18 cellular contexts compared by ENCODE assay signal in genomic region chr6:155647354-155647753, GRCh38.
DNase-seq lines count a peak whose midpoint lies in the region; TF ChIP-seq lines count a peak whose summit lies in the region.
"Had no signal": no experiment of that assay in that cellular context is flagged by ENCODE, and none has a peak within 500 bp of the region (broad histone marks: within the 10 kb centered on the region; RNA-seq: fewer than 3 reads in every experiment).

No MANE protein-coding gene starts in this region.

- H3K4me3 ChIP-seq in adipocyte (ENCODE audit: low read length) = no peak overlapping the region
- no peak overlapping the region for H3K4me3 ChIP-seq in fibroblast of pulmonary artery (replicated peaks; ENCODE audit: low read depth, low read length)
- H3K4me3 ChIP-seq in osteoblast (ENCODE audit: insufficient read depth, low read length) = no peak overlapping the region
- H3K4me3 ChIP-seq: BLaER1 had no signal

- H2AFZ ChIP-seq in osteoblast (ENCODE audit: low read length) = peak overlapping the region; percentile 41

- no peaks in the 10 kb centered on the region for H3K4me1 ChIP-seq in adipocyte (ENCODE audit: control insufficient read depth, insufficient read depth, low read length)
- peaks cover 22% of the 10 kb centered on the region for H3K4me1 ChIP-seq in osteoblast (ENCODE audit: insufficient read depth, low read length)

- peaks cover 2% of the 10 kb centered on the region for H3K9me3 ChIP-seq in adipocyte (ENCODE audit: control insufficient read depth, low read length)
- H3K9me3 ChIP-seq in osteoblast (ENCODE audit: low read depth, low read length) = no peaks in the 10 kb centered on the region

- H4K20me1 ChIP-seq in osteoblast (ENCODE audit: insufficient read depth, low read length) = no peaks in the 10 kb centered on the region
- H4K20me1 ChIP-seq: BLaER1 had no signal

- peak; percentile 3 for DNase-seq in NCI-H748 (lab: John Stamatoyannopoulos, UW; ENCODE audit: unreplicated experiment)
- no peak for DNase-seq in NCI-H748 treated with DMSO at 0.1 percent for 48 hours (lab: John Stamatoyannopoulos, UW)
- peak; percentile 6 for DNase-seq in adipocyte (ENCODE audit: low read depth)
- DNase-seq in fibroblast of pulmonary artery (ENCODE audit: low read depth) = peak; percentile 26
- no peak for DNase-seq in osteoblast (ENCODE audit: insufficient read length, low spot score, missing footprints)
- no peak for DNase-seq in NCI-H2081 treated with DMSO at 0.1 percent for 48 hours (lab: John Stamatoyannopoulos, UW)
- DNase-seq in Kasumi-1 (lab: John Stamatoyannopoulos, UW) = no peak
- DNase-seq in NAMALWA (ENCODE audit: low spot score) = no peak
- DNase-seq: CD8-positive, alpha-beta T cell; DMS79 treated with DMSO at 0.1 percent for 48 hours; NCI-H187; NCI-H345; NCI-H526 treated with DMSO at 0.1 percent for 48 hours; NK-92 treated with Interleukin-12 subunit alpha and Interleukin-12 subunit beta, amount 100 ng/mL, for 24 hours; OCI-M1 had no signal

- no peak overlapping the region for H3K9ac ChIP-seq in adipocyte (ENCODE audit: low read length)
- H3K9ac ChIP-seq: BLaER1 had no signal

- TF ChIP-seq CTCF in fibroblast of pulmonary artery (IDR thresholded peaks at IDR 0.05; ENCODE audit: low read length, missing control alignments) (no peak), osteoblast (IDR thresholded peaks at IDR 0.05; ENCODE audit: extremely low read depth, low read depth, low read length) (no peak)

- H3K4me2 ChIP-seq in osteoblast (ENCODE audit: insufficient read depth, low read length) = peak overlapping the region; percentile 28
- H3K4me2 ChIP-seq: BLaER1 had no signal

- no peaks in the 10 kb centered on the region for H3K79me2 ChIP-seq in osteoblast (ENCODE audit: insufficient read depth, low read length)

- no peak overlapping the region for H3K27ac ChIP-seq in osteoblast (ENCODE audit: low read depth, low read length)
- H3K27ac ChIP-seq: 22Rv1, BLaER1, RWPE1 had no signal

- H3K27me3 ChIP-seq in adipocyte (replicated peaks; ENCODE audit: control insufficient read depth, insufficient read depth, low read length) (no peaks in the 10 kb centered on the region), osteoblast (ENCODE audit: insufficient read depth, low read length) (no peaks in the 10 kb centered on the region)
- H3K27me3 ChIP-seq: BLaER1 had no signal

- H3K36me3 ChIP-seq in adipocyte (ENCODE audit: control insufficient read depth, insufficient read depth, low read length, severe bottlenecking) (no peaks in the 10 kb centered on the region), osteoblast (ENCODE audit: insufficient read depth, low read length) (no peaks in the 10 kb centered on the region)
- H3K36me3 ChIP-seq: BLaER1 had no signal

Comparison
In these comparisons a context has a peak if more than half of its experiments do, and no peak if none do; other contexts are left out.
1. DNase-seq: peak in NCI-H748 (single experiment), adipocyte (single experiment) and fibroblast of pulmonary artery (single experiment); none in NCI-H748 treated with DMSO at 0.1 percent for 48 hours (single experiment), osteoblast (single experiment), NCI-H2081 treated with DMSO at 0.1 percent for 48 hours (single experiment), Kasumi-1 (0 of 2) and NAMALWA (single experiment).